In the genomic region with DNA sequence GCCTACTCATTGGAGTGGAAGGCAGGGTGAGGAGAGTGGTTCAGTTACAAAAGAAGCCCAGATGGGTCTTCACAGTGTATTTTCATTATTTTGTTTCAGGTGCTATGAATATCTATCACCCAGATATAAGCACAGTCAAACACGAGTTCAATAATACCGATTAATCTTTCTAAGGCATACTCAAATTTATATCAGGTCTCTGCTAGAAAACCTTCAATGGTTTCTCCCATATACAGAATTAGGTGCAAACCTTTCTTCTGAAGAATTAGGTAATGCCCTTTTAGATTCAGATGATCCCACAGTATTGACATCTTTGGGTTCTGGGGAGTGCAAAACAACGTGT, we compare ENCODE assay signal across 18 cellular contexts. TPM values are rescaled to one million over a fixed set of nuclear protein-coding genes. Genes with fewer than 3 reads are reported as not detected.
A peak's percentile ranks its signal among the peaks of the same experiment; 100 is the strongest.
DNase-seq lines count a peak whose midpoint lies in the region; ATAC-seq and TF ChIP-seq lines count a peak whose summit lies in the region.
"Had no signal": no experiment of that assay in that cellular context is flagged by ENCODE, and none has a peak within 500 bp of the region (broad histone marks: within the 10 kb centered on the region; RNA-seq: fewer than 3 reads in every experiment).

No MANE protein-coding gene starts in this region.

- no peak for ATAC-seq in Right ventricle myocardium superior (ENCODE audit: poor library complexity)
- no peak for ATAC-seq in GM18873 (IDR thresholded peaks at IDR 0.05; ENCODE audit: low FRiP score, unreplicated experiment)
- ATAC-seq: activated T-cell treated with anti-CD3 and anti-CD28 coated beads, Interleukin-2, amount 50 U/mL, for 4 hours had no signal

- DNase-seq in left ventricle myocardium inferior (no peak), Right ventricle myocardium superior (no peak), chondrocyte (ENCODE audit: low spot score) (no peak), osteoblast (ENCODE audit: insufficient read length, low spot score, missing footprints) (no peak), NCI-H1092 treated with DMSO at 0.1 percent for 48 hours (lab: John Stamatoyannopoulos, UW) (no peak), NCI-H2196 treated with DMSO at 0.1 percent for 48 hours (lab: John Stamatoyannopoulos, UW; ENCODE audit: unreplicated experiment) (no peak)
- DNase-seq in activated effector memory CD4-positive, alpha-beta T cell treated with anti-CD3 and anti-CD28 coated beads, Interleukin-2, amount 50 U/mL, for 16 hours: no peak
- DNase-seq: activated CD4-positive, CD25-positive, alpha-beta regulatory T cell; activated T-cell treated with anti-CD3 and anti-CD28 coated beads, Interleukin-2, amount 50 U/mL, for 4 hours; CD4-positive, CD25-positive, alpha-beta regulatory T cell; naive B cell; NCI-H1436; NCI-H2171; stimulated activated CD4-positive, alpha-beta T cell treated with anti-CD3 and anti-CD28 coated beads, Interleukin-4, amount 100 ng/mL, for 1 hour had no signal

- intact Hi-C loops in left ventricle myocardium inferior (cut with micrococcal nuclease) (no loop called here), Right ventricle myocardium superior (cut with DNase I) (loop anchor here (10.0 kb wide), 1 partner anchor 203 kb away; no protein-coding TSS in a partner anchor)

- H3K4me1 ChIP-seq in left ventricle myocardium inferior: peaks cover 31% of the 10 kb centered on the region
- peaks cover 15% of the 10 kb centered on the region for H3K4me1 ChIP-seq in osteoblast (ENCODE audit: insufficient read depth, low read length)

- H3K27ac ChIP-seq in left ventricle myocardium inferior (replicated peaks) (peak overlapping the region; percentile 82), osteoblast (ENCODE audit: low read depth, low read length) (peak overlapping the region; percentile 46)
- H3K27ac ChIP-seq: ovary, skin epidermis had no signal

- H3K4me3 ChIP-seq in left ventricle myocardium inferior (no peak overlapping the region), osteoblast (ENCODE audit: insufficient read depth, low read length) (no peak overlapping the region)
- H3K4me3 ChIP-seq: ovary, skin epidermis had no signal

- H3K27me3 Mint-ChIP-seq in chondrocyte (ENCODE audit: low read depth): peaks cover 2% of the 10 kb centered on the region

- peak overlapping the region; percentile 51 for H3K4me2 ChIP-seq in osteoblast (ENCODE audit: insufficient read depth, low read length)

- H2AFZ ChIP-seq in osteoblast (ENCODE audit: low read length): no peak overlapping the region

- no peaks in the 10 kb centered on the region for H3K9me3 Mint-ChIP-seq in chondrocyte (ENCODE audit: low read depth)
- H3K9me3 Mint-ChIP-seq: activated naive CD4-positive, alpha-beta T cell treated with anti-CD3 and anti-CD28 coated beads, Interleukin-2, amount 50 U/mL, for 72 hours; activated T-cell treated with anti-CD3 and anti-CD28 coated beads, Interleukin-2, amount 50 U/mL, for 4 hours; CD4-positive, CD25-positive, alpha-beta regulatory T cell; naive B cell had no signal

- TF ChIP-seq CTCF in left ventricle myocardium inferior (IDR thresholded peaks at IDR 0.05; ENCODE audit: borderline replicate concordance) (no peak), chondrocyte (IDR thresholded peaks at IDR 0.05) (no peak), osteoblast (IDR thresholded peaks at IDR 0.05; ENCODE audit: extremely low read depth, low read depth, low read length) (no peak)

- no peaks in the 10 kb centered on the region for H4K20me1 ChIP-seq in osteoblast (ENCODE audit: insufficient read depth, low read length)

- H3K79me2 ChIP-seq in osteoblast (ENCODE audit: insufficient read depth, low read length): no peaks in the 10 kb centered on the region

- H3K9me3 ChIP-seq in left ventricle myocardium inferior (replicated peaks): no peaks in the 10 kb centered on the region
- no peaks in the 10 kb centered on the region for H3K9me3 ChIP-seq in osteoblast (ENCODE audit: low read depth, low read length)
- H3K9me3 ChIP-seq: ovary had no signal

- H3K36me3 ChIP-seq in left ventricle myocardium inferior (no peaks in the 10 kb centered on the region), osteoblast (ENCODE audit: insufficient read depth, low read length) (no peaks in the 10 kb centered on the region)
- H3K36me3 ChIP-seq: ovary had no signal

- H3K27ac Mint-ChIP-seq in chondrocyte (ENCODE audit: unreplicated experiment): peak overlapping the region; percentile 78
- H3K27ac Mint-ChIP-seq: activated naive CD4-positive, alpha-beta T cell treated with anti-CD3 and anti-CD28 coated beads, Interleukin-2, amount 50 U/mL, for 72 hours; CD4-positive, CD25-positive, alpha-beta regulatory T cell had no signal

- no peaks in the 10 kb centered on the region for H3K36me3 Mint-ChIP-seq in chondrocyte (ENCODE audit: low read depth)
- H3K36me3 Mint-ChIP-seq: activated naive CD4-positive, alpha-beta T cell treated with anti-CD3 and anti-CD28 coated beads, Interleukin-2, amount 50 U/mL, for 72 hours; CD4-positive, CD25-positive, alpha-beta regulatory T cell had no signal

- peaks cover 5% of the 10 kb centered on the region for H3K27me3 ChIP-seq in left ventricle myocardium inferior (ENCODE audit: low read depth)
- H3K27me3 ChIP-seq in osteoblast (ENCODE audit: insufficient read depth, low read length): peaks cover 2% of the 10 kb centered on the region
- H3K27me3 ChIP-seq: ovary had no signal

- peaks cover 13% of the 10 kb centered on the region for H3K4me1 Mint-ChIP-seq in chondrocyte (ENCODE audit: low read depth)
- H3K4me1 Mint-ChIP-seq: CD4-positive, CD25-positive, alpha-beta regulatory T cell; naive B cell had no signal

- H3K4me3 Mint-ChIP-seq in chondrocyte (ENCODE audit: unreplicated experiment): no peak overlapping the region
- H3K4me3 Mint-ChIP-seq: activated T-cell treated with anti-CD3 and anti-CD28 coated beads, Interleukin-2, amount 50 U/mL, for 4 hours; CD4-positive, CD25-positive, alpha-beta regulatory T cell; naive B cell had no signal

RNA-seq across cellular contexts. Expression of a gene that starts 14.7 kb away (rescaled TPM):
- total RNA-seq in left ventricle myocardium inferior (31.9 TPM), Right ventricle myocardium superior (25.6 TPM), chondrocyte (40.6 to 50.5 TPM (median 49.0 TPM) in 3 replicates), osteoblast (52.1 and 61.9 TPM in 2 replicates)

RNA-seq across cellular contexts. Expression of a gene that starts 46.5 kb away (rescaled TPM):
- total RNA-seq in left ventricle myocardium inferior (10.4 TPM), Right ventricle myocardium superior (8.4 TPM), chondrocyte (5.6 to 9.4 TPM (median 8.3 TPM) in 3 replicates), osteoblast (11.6 and 12.4 TPM in 2 replicates)
